9 cellular contexts compared by ENCODE assay signal in genomic region chr14:65413739-65414045, GRCh38. TPM values are rescaled to one million over a fixed set of nuclear protein-coding genes. Genes with fewer than 3 reads are reported as not detected.
A peak's percentile ranks its signal among the peaks of the same experiment; 100 is the strongest.
DNase-seq lines count a peak whose midpoint lies in the region; ATAC-seq and TF ChIP-seq lines count a peak whose summit lies in the region.
"Had no signal": no experiment of that assay in that cellular context is flagged by ENCODE, and none has a peak within 500 bp of the region (broad histone marks: within the 10 kb centered on the region; RNA-seq: fewer than 3 reads in every experiment).

No MANE protein-coding gene starts in this region.

- H3K9me3 Mint-ChIP-seq in activated CD4-positive, alpha-beta T cell treated with anti-CD3 and anti-CD28 coated beads, Interleukin-2, amount 10 ng/mL, durations not matched to agents 24 days and 14 days, result no peaks in the 10 kb centered on the region
- no peaks in the 10 kb centered on the region for H3K9me3 Mint-ChIP-seq in activated naive CD8-positive, alpha-beta T cell treated with anti-CD3 and anti-CD28 coated beads, Interleukin-2, amount 10 ng/mL, durations not matched to agents 7 days and 5 days

- H3K36me3 Mint-ChIP-seq in activated CD4-positive, alpha-beta T cell treated with anti-CD3 and anti-CD28 coated beads, Interleukin-2, amount 10 ng/mL, durations not matched to agents 24 days and 14 days (ENCODE audit: low read depth), result peaks cover 15% of the 10 kb centered on the region
- peaks cover 8% of the 10 kb centered on the region for H3K36me3 Mint-ChIP-seq in activated naive CD8-positive, alpha-beta T cell treated with anti-CD3 and anti-CD28 coated beads, Interleukin-2, amount 10 ng/mL, durations not matched to agents 7 days and 5 days

- peak overlapping the region; percentile 87 for H3K27ac ChIP-seq in temporal lobe (ENCODE audit: low read depth, low read length)
- no peak overlapping the region for H3K27ac ChIP-seq in foreskin keratinocyte

- H3K27me3 Mint-ChIP-seq in activated CD4-positive, alpha-beta T cell treated with anti-CD3 and anti-CD28 coated beads, Interleukin-2, amount 10 ng/mL, durations not matched to agents 24 days and 14 days, result no peaks in the 10 kb centered on the region
- no peaks in the 10 kb centered on the region for H3K27me3 Mint-ChIP-seq in activated naive CD8-positive, alpha-beta T cell treated with anti-CD3 and anti-CD28 coated beads, Interleukin-2, amount 10 ng/mL, durations not matched to agents 7 days and 5 days

- H3K27ac Mint-ChIP-seq in activated CD4-positive, alpha-beta T cell treated with anti-CD3 and anti-CD28 coated beads, Interleukin-2, amount 10 ng/mL, durations not matched to agents 24 days and 14 days, result peak overlapping the region; percentile 79
- peak overlapping the region; percentile 88 for H3K27ac Mint-ChIP-seq in activated naive CD8-positive, alpha-beta T cell treated with anti-CD3 and anti-CD28 coated beads, Interleukin-2, amount 10 ng/mL, durations not matched to agents 7 days and 5 days

- peak overlapping the region; percentile 75 for H3K4me3 ChIP-seq in kidney epithelial cell (ENCODE audit: low read depth, low read length)

- POLR2A ChIA-PET in activated naive CD8-positive, alpha-beta T cell treated with anti-CD3 and anti-CD28 coated beads, Interleukin-2, amount 10 ng/mL, durations not matched to agents 7 days and 5 days (lab: Charles Lee), result interaction anchor here (0.5 to 3.6 kb wide), 18 partner anchors 53 to 514 kb away, joined by 3 to 59 read pairs (median 3); no protein-coding TSS in a partner anchor

- no peak for ATAC-seq in activated naive CD8-positive, alpha-beta T cell treated with anti-CD3 and anti-CD28 coated beads, Interleukin-2, amount 10 ng/mL, durations not matched to agents 7 days and 5 days (ENCODE audit: low read depth)
- ATAC-seq in foreskin keratinocyte, result no peak

- no peaks in the 10 kb centered on the region for H3K36me3 ChIP-seq in kidney epithelial cell (ENCODE audit: control insufficient read depth, insufficient read depth, low read length)

- no peak for TF ChIP-seq CTCF in kidney epithelial cell (IDR thresholded peaks at IDR 0.05; ENCODE audit: insufficient read depth, low read length, poor library complexity, severe bottlenecking)
- TF ChIP-seq CTCF in foreskin keratinocyte (conservative IDR thresholded peaks at IDR 0.05), result no peak

- H3K4me3 Mint-ChIP-seq in activated CD4-positive, alpha-beta T cell treated with anti-CD3 and anti-CD28 coated beads, Interleukin-2, amount 10 ng/mL, durations not matched to agents 24 days and 14 days, result peak overlapping the region; percentile 99
- peak overlapping the region; percentile 97 for H3K4me3 Mint-ChIP-seq in activated naive CD8-positive, alpha-beta T cell treated with anti-CD3 and anti-CD28 coated beads, Interleukin-2, amount 10 ng/mL, durations not matched to agents 7 days and 5 days

- H3K27me3 ChIP-seq in kidney epithelial cell (ENCODE audit: control insufficient read depth, insufficient read depth, low read length), result no peaks in the 10 kb centered on the region
- no peaks in the 10 kb centered on the region for H3K27me3 ChIP-seq in foreskin keratinocyte

- H3K4me1 ChIP-seq in foreskin keratinocyte, result peaks cover 8% of the 10 kb centered on the region

- intact Hi-C loops in activated CD4-positive, alpha-beta T cell treated with anti-CD3 and anti-CD28 coated beads, Interleukin-2, amount 10 ng/mL, durations not matched to agents 24 days and 14 days (cut with micrococcal nuclease), result loop anchor here (1.0 to 5.0 kb wide), 9 partner anchors 17 to 1094 kb away; partner anchors contain the start of genes GPHN and MAX

- DNase-seq in activated CD4-positive, alpha-beta T cell treated with anti-CD3 and anti-CD28 coated beads, Interleukin-2, amount 10 ng/mL, durations not matched to agents 24 days and 14 days, result no peak
- no peak for DNase-seq in activated CD4-positive, alpha-beta T cell treated with anti-CD3 and anti-CD28 coated beads for 48 hours
- no peak for DNase-seq in activated naive CD8-positive, alpha-beta T cell treated with anti-CD3 and anti-CD28 coated beads, Interleukin-2, amount 10 ng/mL, durations not matched to agents 7 days and 5 days
- no peak for DNase-seq in kidney epithelial cell (ENCODE audit: low read depth)
- no peak for DNase-seq in NOMO-1 (lab: John Stamatoyannopoulos, UW; ENCODE audit: unreplicated experiment in 2 of 2)
- DNase-seq in NCI-H1436 (lab: John Stamatoyannopoulos, UW), result no peak
- DNase-seq in foreskin keratinocyte, result no peak
- DNase-seq: DMS 273 treated with DMSO at 0.1 percent for 48 hours had no signal

- peaks cover 36% of the 10 kb centered on the region for H3K4me1 Mint-ChIP-seq in activated CD4-positive, alpha-beta T cell treated with anti-CD3 and anti-CD28 coated beads, Interleukin-2, amount 10 ng/mL, durations not matched to agents 24 days and 14 days
- H3K4me1 Mint-ChIP-seq in activated naive CD8-positive, alpha-beta T cell treated with anti-CD3 and anti-CD28 coated beads, Interleukin-2, amount 10 ng/mL, durations not matched to agents 7 days and 5 days, result peaks cover 36% of the 10 kb centered on the region

RNA-seq across cellular contexts. Expression of gene FUT8, which starts 1.2 kb away (rescaled TPM):
- 125 and 137 TPM in 2 replicates for total RNA-seq in activated CD4-positive, alpha-beta T cell treated with anti-CD3 and anti-CD28 coated beads, Interleukin-2, amount 10 ng/mL, durations not matched to agents 24 days and 14 days
- 10 to 100 TPM; 82.7 to 86.4 TPM for total RNA-seq in activated naive CD8-positive, alpha-beta T cell treated with anti-CD3 and anti-CD28 coated beads, Interleukin-2, amount 10 ng/mL, durations not matched to agents 7 days and 5 days
- 39.4 and 44.3 TPM in 2 replicates for total RNA-seq in kidney epithelial cell
- total RNA-seq in temporal lobe, result 128 TPM
- 30.5 and 30.8 TPM in 2 replicates for total RNA-seq in foreskin keratinocyte
- polyA plus RNA-seq in foreskin keratinocyte, result 7.9 and 10.2 TPM in 2 replicates
